In the genomic region with DNA sequence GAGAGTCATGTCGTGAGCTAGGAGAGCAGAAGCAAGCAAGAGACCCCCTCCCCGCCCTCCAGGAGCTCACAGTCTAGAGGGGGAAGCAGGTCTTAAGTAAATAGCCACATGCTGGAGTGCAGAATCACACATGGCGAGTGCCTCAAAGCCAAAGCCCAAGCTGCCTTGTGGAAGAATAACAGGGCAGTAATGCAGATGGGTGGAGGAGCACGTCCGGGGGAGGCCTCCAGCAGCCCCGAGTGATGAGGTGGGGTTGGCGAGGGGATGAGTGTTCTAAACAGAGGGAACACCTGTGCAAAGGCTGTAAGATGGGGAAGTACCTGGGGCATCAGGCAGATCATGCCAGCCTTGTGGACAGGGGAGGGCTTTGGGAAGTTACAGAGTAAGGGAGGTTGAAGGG, we compare ENCODE assay signal across 16 cellular contexts. TPM values are rescaled to one million over a fixed set of nuclear protein-coding genes. Genes with fewer than 3 reads are reported as not detected.
DNase-seq lines count a peak whose midpoint lies in the region; TF ChIP-seq lines count a peak whose summit lies in the region.
"Had no signal": no experiment of that assay in that cellular context is flagged by ENCODE, and none has a peak within 500 bp of the region (broad histone marks: within the 10 kb centered on the region; RNA-seq: fewer than 3 reads in every experiment).

No MANE protein-coding gene starts in this region.

- peaks cover 43 to 47% of the 10 kb centered on the region in 2 experiments for H3K4me1 Mint-ChIP-seq in H9
- H3K4me1 Mint-ChIP-seq: CD4-positive, CD25-positive, alpha-beta regulatory T cell had no signal

- H3K9me3 ChIP-seq in H9 (ENCODE audit: control insufficient read depth, low read depth, low read length) = no peaks in the 10 kb centered on the region
- no peaks in the 10 kb centered on the region for H3K9me3 ChIP-seq in osteoblast (ENCODE audit: low read depth, low read length)
- H3K9me3 ChIP-seq: BLaER1 treated with 17β-estradiol and CSF1 and Interleukin-3, amounts not matched to agents 10 nM and 100 nM had no signal

- no peak overlapping the region for H3K4ac ChIP-seq in H9 (ENCODE audit: low read depth, low read length)

- TF ChIP-seq CTCF in H9 (conservative IDR thresholded peaks at IDR 0.05) = no peak
- TF ChIP-seq CTCF in coronary artery (IDR thresholded peaks at IDR 0.05) = no peak
- no peak for TF ChIP-seq CTCF in osteoblast (IDR thresholded peaks at IDR 0.05; ENCODE audit: extremely low read depth, low read depth, low read length)

- no peak overlapping the region for H4K91ac ChIP-seq in H9 (ENCODE audit: insufficient read length, low read depth, low read length)

- no peaks in the 10 kb centered on the region for H3K36me3 Mint-ChIP-seq in H9 (ENCODE audit: insufficient read depth in 1 of 3, low read depth in 3 of 3)

- H3K9me3 Mint-ChIP-seq in H9 = no peaks in the 10 kb centered on the region; a peak in 1 of 5 replicates
- H3K9me3 Mint-ChIP-seq: CD4-positive, CD25-positive, alpha-beta regulatory T cell had no signal

- no peak overlapping the region for H4K5ac ChIP-seq in H9 (ENCODE audit: insufficient read length, low read depth, low read length)

- H3K23me2 ChIP-seq in H9 (ENCODE audit: insufficient read length, low read depth, low read length, poor library complexity, severe bottlenecking) = no peaks in the 10 kb centered on the region

- no peak overlapping the region for H2BK20ac ChIP-seq in H9 (ENCODE audit: low read depth, low read length, poor library complexity, severe bottlenecking)

- no peak overlapping the region for H3K4me3 ChIP-seq in coronary artery
- H3K4me3 ChIP-seq in osteoblast (ENCODE audit: insufficient read depth, low read length) = no peak overlapping the region
- H3K4me3 ChIP-seq: BLaER1 treated with 17β-estradiol and CSF1 and Interleukin-3, amounts not matched to agents 10 nM and 100 nM; GM12878; GM23248 had no signal

- H3K27me3 Mint-ChIP-seq in H9 (ENCODE audit: low read depth) = peaks cover 23% of the 10 kb centered on the region

- no peak overlapping the region for H3K18ac ChIP-seq in H9 (ENCODE audit: insufficient read length, low read depth, low read length)

- H4K8ac ChIP-seq in H9 (replicated peaks; ENCODE audit: insufficient read length, low read depth, low read length) = no peak overlapping the region

- no peak overlapping the region for H3K14ac ChIP-seq in H9 (ENCODE audit: insufficient read depth, low read length)

- H3K79me1 ChIP-seq in H9 (ENCODE audit: insufficient read depth, low read depth, low read length, poor library complexity, severe bottlenecking) = no peaks in the 10 kb centered on the region

- no peaks in the 10 kb centered on the region for H3K27me3 ChIP-seq in H9 (ENCODE audit: insufficient read depth, low read length)
- peaks cover 4% of the 10 kb centered on the region for H3K27me3 ChIP-seq in osteoblast (ENCODE audit: insufficient read depth, low read length)
- H3K27me3 ChIP-seq: BLaER1 treated with 17β-estradiol and CSF1 and Interleukin-3, amounts not matched to agents 10 nM and 100 nM had no signal

- WGBS in H9 (ENCODE audit: extremely low coverage, insufficient read length, low lambda C conversion rate) = no CpG with 5 or more reads among the region's 7 CpGs

- no peak overlapping the region for H2AK5ac ChIP-seq in H9 (ENCODE audit: insufficient read length, low read length)

- no peak overlapping the region for H2BK120ac ChIP-seq in H9 (ENCODE audit: low read depth, low read length, poor library complexity, severe bottlenecking)

- H4K20me1 ChIP-seq in H9 (ENCODE audit: control insufficient read depth, insufficient read depth, insufficient read length) (no peaks in the 10 kb centered on the region), osteoblast (ENCODE audit: insufficient read depth, low read length) (no peaks in the 10 kb centered on the region)
- H4K20me1 ChIP-seq: BLaER1 treated with 17β-estradiol and CSF1 and Interleukin-3, amounts not matched to agents 10 nM and 100 nM had no signal

- H3K27ac ChIP-seq in H9 (ENCODE audit: insufficient read length, low read depth, low read length) (no peak overlapping the region), coronary artery (peak overlapping the region in 1 of 2 donors; percentile 10), osteoblast (ENCODE audit: low read depth, low read length) (no peak overlapping the region)
- H3K27ac ChIP-seq: BLaER1 treated with 17β-estradiol and CSF1 and Interleukin-3, amounts not matched to agents 10 nM and 100 nM; GM23248 had no signal

- no peak overlapping the region for H3K56ac ChIP-seq in H9 (ENCODE audit: insufficient read length, low read depth, low read length)

- H3T11ph ChIP-seq in H9 (ENCODE audit: low read length) = no peak overlapping the region

- DNase-seq in activated effector memory CD4-positive, alpha-beta T cell treated with anti-CD3 and anti-CD28 coated beads, Interleukin-2, amount 50 U/mL, for 16 hours = peak; percentile 47
- DNase-seq in activated effector memory CD4-positive, alpha-beta T cell treated with Interleukin-2 at 50 U/mL for 16 hours = no peak
- peak; percentile 23 for DNase-seq in H9
- DNase-seq in coronary artery (ENCODE audit: low spot score) = peak; percentile 38
- DNase-seq in osteoblast (ENCODE audit: insufficient read length, low spot score, missing footprints) = peak; percentile 38
- no peak for DNase-seq in hippocampal formation (lab: John Stamatoyannopoulos, UW)
- DNase-seq in stimulated activated CD4-positive, alpha-beta T cell treated with anti-CD3 and anti-CD28 coated beads, Interleukin-4, amount 100 ng/mL, for 24 hours = no peak
- no peak for DNase-seq in NAMALWA (ENCODE audit: low spot score)
- DNase-seq: ACHN; CD4-positive, CD25-positive, alpha-beta regulatory T cell; GM23248; H7 had no signal

- H3K79me2 ChIP-seq in H9 (ENCODE audit: insufficient read depth, low read length) = no peaks in the 10 kb centered on the region
- no peaks in the 10 kb centered on the region for H3K79me2 ChIP-seq in osteoblast (ENCODE audit: insufficient read depth, low read length)

- no peak overlapping the region for H2BK12ac ChIP-seq in H9 (ENCODE audit: insufficient read length, low read depth, low read length)

- H3K4me2 ChIP-seq in H9 (ENCODE audit: insufficient read depth, insufficient read length, low read length) (no peak overlapping the region), osteoblast (ENCODE audit: insufficient read depth, low read length) (no peak overlapping the region)
- H3K4me2 ChIP-seq: BLaER1 treated with 17β-estradiol and CSF1 and Interleukin-3, amounts not matched to agents 10 nM and 100 nM had no signal

- no peak overlapping the region for H3K9ac ChIP-seq in H9 (ENCODE audit: extremely low read depth, insufficient read length, low read length)
- H3K9ac ChIP-seq: BLaER1 treated with 17β-estradiol and CSF1 and Interleukin-3, amounts not matched to agents 10 nM and 100 nM; GM23248 had no signal

- H3K27ac Mint-ChIP-seq in H9 = no peak overlapping the region

- no peaks in the 10 kb centered on the region for H3K36me3 ChIP-seq in osteoblast (ENCODE audit: insufficient read depth, low read length)
- H3K36me3 ChIP-seq: BLaER1 treated with 17β-estradiol and CSF1 and Interleukin-3, amounts not matched to agents 10 nM and 100 nM had no signal

- H3K4me1 ChIP-seq in H9 (ENCODE audit: insufficient read depth, low read length) (peaks cover 11% of the 10 kb centered on the region), osteoblast (ENCODE audit: insufficient read depth, low read length) (no peaks in the 10 kb centered on the region)

- H2AFZ ChIP-seq in H9 (ENCODE audit: low read length) = no peak overlapping the region
- H2AFZ ChIP-seq in osteoblast (ENCODE audit: low read length) = no peak overlapping the region
- H2AFZ ChIP-seq: GM23248 had no signal

- no peak overlapping the region for H3K4me3 Mint-ChIP-seq in H9
- H3K4me3 Mint-ChIP-seq: CD4-positive, CD25-positive, alpha-beta regulatory T cell had no signal

- no peak overlapping the region for H2BK5ac ChIP-seq in H9 (ENCODE audit: insufficient read length, low read length)

- H3K23ac ChIP-seq in H9 (ENCODE audit: insufficient read length, low read depth, low read length) = no peak overlapping the region

- H2BK15ac ChIP-seq in H9 (ENCODE audit: low read depth, low read length) = no peak overlapping the region

RNA-seq across cellular contexts. Expression of a gene that starts 9.1 kb away (rescaled TPM):
- 0.22 and 0.42 TPM in 2 replicates for total RNA-seq in H9 (2021)
- total RNA-seq in osteoblast = 0.88 and 1.4 TPM in 2 replicates
- total RNA-seq: A172, GM12878, H7 had no signal

RNA-seq across cellular contexts. Expression of a gene that starts 37.7 kb away (rescaled TPM):
- total RNA-seq in H9 (2021) = not detected in 2 replicates
- total RNA-seq in osteoblast = not detected in 2 replicates
- total RNA-seq: A172; CD4-positive, CD25-positive, alpha-beta regulatory T cell; Daoy; GM12878; GM23248; H7 had no signal

RNA-seq across cellular contexts. Expression of a gene that starts 48.8 kb away (rescaled TPM):
- 2.5 and 2.8 TPM in 2 replicates for total RNA-seq in H9 (2021)
- total RNA-seq in osteoblast = not detected in 2 replicates
- total RNA-seq: CD4-positive, CD25-positive, alpha-beta regulatory T cell; Daoy; GM12878; GM23248 had no signal

RNA-seq across cellular contexts. Expression of a gene that starts 59.9 kb away (rescaled TPM):
- total RNA-seq in H9 (2021) = 0.09 and 0.11 TPM in 2 replicates
- total RNA-seq in osteoblast = not detected in 2 replicates
- total RNA-seq: A172; CD4-positive, CD25-positive, alpha-beta regulatory T cell; GM12878; GM23248; H7 had no signal

Comparison
In these comparisons a context has a peak if more than half of its experiments do, and no peak if none do; other contexts are left out.
1. DNase-seq: peak in activated effector memory CD4-positive, alpha-beta T cell treated with anti-CD3 and anti-CD28 coated beads, Interleukin-2, amount 50 U/mL, for 16 hours (single experiment), H9 (single experiment), coronary artery (single experiment) and osteoblast (single experiment); none in activated effector memory CD4-positive, alpha-beta T cell treated with Interleukin-2 at 50 U/mL for 16 hours (single experiment), hippocampal formation (0 of 2), stimulated activated CD4-positive, alpha-beta T cell treated with anti-CD3 and anti-CD28 coated beads, Interleukin-4, amount 100 ng/mL, for 24 hours (single experiment) and NAMALWA (single experiment).